In the genomic region with DNA sequence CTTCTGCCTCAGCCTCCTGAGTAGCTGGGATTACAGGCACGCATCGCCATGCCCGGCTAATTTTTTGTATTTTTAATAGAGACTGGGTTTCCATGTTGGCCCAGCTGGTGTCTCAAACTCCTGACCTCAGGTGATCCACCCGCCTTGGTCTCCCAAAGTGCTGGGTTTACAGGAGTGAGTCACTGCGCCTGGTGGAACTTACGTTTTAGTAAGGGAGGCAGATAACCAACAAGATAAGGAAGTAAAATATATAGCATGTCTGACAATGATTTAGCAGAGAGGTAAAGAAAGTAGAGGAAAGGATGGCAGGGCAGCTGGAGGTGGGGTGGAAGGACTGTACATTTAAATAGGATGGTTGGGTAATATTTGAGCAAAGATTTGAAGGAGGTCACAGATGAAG, we compare ENCODE assay signal across 1 cellular context.
TF ChIP-seq lines count a peak whose summit lies in the region.

No MANE protein-coding gene starts in this region.

TF ChIP-seq in A549, 52 proteins besides CTCF, POLR2A, EP300 and RAD21:
- TF ChIP-seq, protein P1, sequence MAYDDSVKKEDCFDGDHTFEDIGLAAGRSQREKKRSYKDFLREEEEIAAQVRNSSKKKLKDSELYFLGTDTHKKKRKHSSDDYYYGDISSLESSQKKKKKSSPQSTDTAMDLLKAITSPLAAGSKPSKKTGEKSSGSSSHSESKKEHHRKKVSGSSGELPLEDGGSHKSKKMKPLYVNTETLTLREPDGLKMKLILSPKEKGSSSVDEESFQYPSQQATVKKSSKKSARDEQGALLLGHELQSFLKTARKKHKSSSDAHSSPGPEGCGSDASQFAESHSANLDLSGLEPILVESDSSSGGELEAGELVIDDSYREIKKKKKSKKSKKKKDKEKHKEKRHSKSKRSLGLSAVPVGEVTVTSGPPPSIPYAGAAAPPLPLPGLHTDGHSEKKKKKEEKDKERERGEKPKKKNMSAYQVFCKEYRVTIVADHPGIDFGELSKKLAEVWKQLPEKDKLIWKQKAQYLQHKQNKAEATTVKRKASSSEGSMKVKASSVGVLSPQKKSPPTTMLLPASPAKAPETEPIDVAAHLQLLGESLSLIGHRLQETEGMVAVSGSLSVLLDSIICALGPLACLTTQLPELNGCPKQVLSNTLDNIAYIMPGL (CRISPR knock-in tag; IDR thresholded peaks at IDR 0.05; ENCODE audit: borderline replicate concordance), result no peak
- TF ChIP-seq SMC3 (IDR thresholded peaks at IDR 0.05), result no peak
- TF ChIP-seq GATA3 (IDR thresholded peaks at IDR 0.05; ENCODE audit: borderline replicate concordance), result peak; percentile 26; the same call in 1 of the 2 replicates
- no peak for TF ChIP-seq RCOR1 (IDR thresholded peaks at IDR 0.05; ENCODE audit: low read depth, low read length)
- no peak for TF ChIP-seq MAZ (IDR thresholded peaks at IDR 0.05; ENCODE audit: borderline replicate concordance, low read depth, low read length)
- no peak for TF ChIP-seq BHLHE40 (IDR thresholded peaks at IDR 0.05; ENCODE audit: low read depth, low read length)
